13 cellular contexts compared by ENCODE assay signal in the genomic region with DNA sequence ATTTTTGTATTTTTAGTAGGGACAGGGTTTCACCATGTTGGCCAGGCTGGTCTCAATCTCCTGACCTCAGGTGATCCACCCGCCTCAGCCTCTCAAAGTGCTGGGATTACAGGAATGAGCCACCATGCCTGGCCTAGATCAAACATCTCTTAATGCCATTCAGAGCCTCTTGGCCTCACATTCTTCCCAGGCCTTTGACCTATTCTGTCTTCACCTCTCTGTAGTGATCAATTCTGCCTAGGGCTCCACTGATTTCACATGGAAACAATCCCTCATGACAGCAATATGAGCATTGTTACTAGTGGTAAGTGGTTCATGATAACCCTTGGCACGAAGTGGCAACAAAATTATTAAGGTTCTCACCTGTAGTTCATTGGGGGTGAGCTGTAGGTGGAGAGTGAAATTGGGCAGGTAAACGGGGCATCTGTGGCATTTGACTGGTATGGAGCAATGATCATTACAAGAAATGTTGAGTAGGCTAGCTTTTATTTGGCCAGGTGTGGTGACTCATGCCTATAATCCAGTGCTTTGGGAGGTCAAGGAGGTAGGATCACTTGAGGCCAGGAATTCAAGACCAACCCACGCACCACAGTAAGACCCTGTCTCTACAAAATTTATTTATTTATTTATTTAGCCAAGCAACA. TPM values are rescaled to one million over a fixed set of nuclear protein-coding genes. Genes with fewer than 3 reads are reported as not detected.
"Had no signal": no experiment of that assay in that cellular context is flagged by ENCODE, and none has a peak within 500 bp of the region (broad histone marks: within the 10 kb centered on the region; RNA-seq: fewer than 3 reads in every experiment).

No MANE protein-coding gene starts in this region.

- H3K9me3 ChIP-seq: heart right ventricle, tibial nerve had no signal

- ATAC-seq: activated CD4-positive, CD25-positive, alpha-beta regulatory T cell treated with anti-CD3 and anti-CD28 coated beads, Interleukin-2, amount 50 U/mL, for 24 hours; activated CD8-positive, alpha-beta memory T cell treated with anti-CD3 and anti-CD28 coated beads, Interleukin-2, amount 10 ng/mL, durations not matched to agents 7 days and 5 days; activated T-cell treated with anti-CD3 and anti-CD28 coated beads, Interleukin-2, amount 50 U/mL, for 4 hours; heart right ventricle; left lobe of liver had no signal

- H3K27ac ChIP-seq: brain microvascular endothelial cell, heart right ventricle, tibial nerve had no signal

- DNase-seq: activated CD4-positive, alpha-beta T cell treated with anti-CD3 and anti-CD28 coated beads, Interleukin-2, amount 50 U/mL, for 48 hours; activated CD8-positive, alpha-beta memory T cell treated with anti-CD3 and anti-CD28 coated beads, Interleukin-2, amount 10 ng/mL, durations not matched to agents 7 days and 5 days; activated gamma-delta T cell; activated T-cell treated with anti-CD3 and anti-CD28 coated beads, Interleukin-2, amount 50 U/mL, for 4 hours; amygdala; brain microvascular endothelial cell; heart right ventricle; mesendoderm had no signal

- H3K27me3 ChIP-seq: brain microvascular endothelial cell, tibial nerve had no signal

- FAIRE-seq: frontal cortex, islet of Langerhans had no signal

- H3K4me3 ChIP-seq: heart right ventricle, tibial nerve had no signal

- H3K36me3 ChIP-seq: brain microvascular endothelial cell, heart right ventricle, tibial nerve had no signal

RNA-seq across cellular contexts. Expression of gene ARPIN, which starts 4.8 kb away (rescaled TPM):
- total RNA-seq: activated CD8-positive, alpha-beta memory T cell treated with anti-CD3 and anti-CD28 coated beads, Interleukin-2, amount 10 ng/mL, durations not matched to agents 7 days and 5 days had no signal
